Comparison of ENCODE assay signal across 17 cellular contexts in the genomic region with DNA sequence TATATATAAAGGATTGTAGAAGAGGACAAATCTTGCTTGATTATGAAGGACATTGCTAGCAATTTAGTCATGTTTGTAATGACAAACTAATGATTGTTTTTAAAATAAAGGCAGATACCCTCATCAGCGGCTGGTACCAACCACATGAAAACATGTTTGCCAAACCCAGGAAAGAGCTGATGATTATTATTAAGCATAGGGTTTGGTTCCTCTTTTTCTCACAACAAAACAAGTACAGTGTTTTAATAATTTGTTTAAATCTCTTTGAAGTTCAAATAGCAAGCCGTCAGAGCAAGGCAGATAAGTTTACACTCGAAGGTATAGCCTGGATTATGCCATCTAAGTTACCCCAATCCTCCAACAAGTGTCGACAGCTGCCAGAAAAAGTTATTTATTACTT.
DNase-seq lines count a peak whose midpoint lies in the region; ATAC-seq and TF ChIP-seq lines count a peak whose summit lies in the region.
"Had no signal": no experiment of that assay in that cellular context is flagged by ENCODE, and none has a peak within 500 bp of the region (broad histone marks: within the 10 kb centered on the region; RNA-seq: fewer than 3 reads in every experiment).

No MANE protein-coding gene starts in this region.

- H3K27ac ChIP-seq in BLaER1 treated with 17β-estradiol and CSF1 and Interleukin-3, amounts not matched to agents 10 nM and 100 nM = no peak overlapping the region; a peak in 1 of 22 replicates
- H3K27ac ChIP-seq in MM.1S (ENCODE audit: low read length) = no peak overlapping the region

- no peak overlapping the region for H2AFZ ChIP-seq in MM.1S (ENCODE audit: low read length)

- no peak overlapping the region for H3K4me3 ChIP-seq in BLaER1 treated with 17β-estradiol and CSF1 and Interleukin-3, amounts not matched to agents 10 nM and 100 nM
- H3K4me3 ChIP-seq in MM.1S (ENCODE audit: low read length) = no peak overlapping the region

- no peaks in the 10 kb centered on the region for H3K9me3 ChIP-seq in BLaER1 treated with 17β-estradiol and CSF1 and Interleukin-3, amounts not matched to agents 10 nM and 100 nM (replicated peaks in 1 of 11)
- H3K9me3 ChIP-seq in MM.1S (replicated peaks; ENCODE audit: insufficient read depth, low read length) = no peaks in the 10 kb centered on the region
- H3K9me3 ChIP-seq: SK-N-SH had no signal

- POLR2A ChIA-PET in HEK293T (lab: Yijun Ruan, JAX) = no interaction called here

- H3K9me2 ChIP-seq in MM.1S (replicated peaks; ENCODE audit: insufficient read depth, low read length) = no peaks in the 10 kb centered on the region
- H3K9me2 ChIP-seq: SK-N-SH had no signal

- H3K27me3 Mint-ChIP-seq in memory B cell = no peaks in the 10 kb centered on the region

- peak overlapping the region; percentile 11 to 53 (median 35); a peak in 19 of 22 replicates for H3K4me2 ChIP-seq in BLaER1 treated with 17β-estradiol and CSF1 and Interleukin-3, amounts not matched to agents 10 nM and 100 nM
- no peak overlapping the region for H3K4me2 ChIP-seq in MM.1S (ENCODE audit: low read depth, low read length)
- H3K4me2 ChIP-seq: SK-N-SH had no signal

- peaks cover 3% of the 10 kb centered on the region for H3K36me3 Mint-ChIP-seq in memory B cell

- H3K9me3 Mint-ChIP-seq in memory B cell = peaks cover 2% of the 10 kb centered on the region

- H3K4me1 ChIP-seq in BLaER1 treated with 17β-estradiol and CSF1 and Interleukin-3, amounts not matched to agents 10 nM and 100 nM = peaks cover 8 to 25% (median 19%) of the 10 kb centered on the region in 10 experiments
- 0 out of 2 replicates have a peak, but pooled peaks cover 3% of the 10 kb centered on the region for H3K4me1 ChIP-seq in MM.1S (ENCODE audit: low read length)

- peaks cover 15% of the 10 kb centered on the region for H3K4me1 Mint-ChIP-seq in memory B cell

- H3F3A ChIP-seq in MM.1S (ENCODE audit: insufficient read depth, low read length) = peaks cover 6% of the 10 kb centered on the region; the same call in 1 of the 2 replicates

- peak overlapping the region; percentile 17 for H3K27ac Mint-ChIP-seq in memory B cell

- no peaks in the 10 kb centered on the region for H3K27me3 ChIP-seq in BLaER1 treated with 17β-estradiol and CSF1 and Interleukin-3, amounts not matched to agents 10 nM and 100 nM
- H3K27me3 ChIP-seq in MM.1S (replicated peaks; ENCODE audit: insufficient read depth, low read length) = no peaks in the 10 kb centered on the region

- TF ChIP-seq CTCF in MM.1S (IDR thresholded peaks at IDR 0.05; ENCODE audit: low read length) = no peak

- CTCF ChIA-PET in HEK293T (lab: Yijun Ruan, JAX) = no interaction called here

- H3K79me2 ChIP-seq in MM.1S (ENCODE audit: low read length) = no peaks in the 10 kb centered on the region

- no peaks in the 10 kb centered on the region for H4K20me1 ChIP-seq in BLaER1 treated with 17β-estradiol and CSF1 and Interleukin-3, amounts not matched to agents 10 nM and 100 nM
- H4K20me1 ChIP-seq in MM.1S (ENCODE audit: insufficient read depth, low read length) = no peaks in the 10 kb centered on the region

- DNase-seq in HEK293T (ENCODE audit: extremely low spot score) (no peak), NAMALWA (ENCODE audit: low spot score) (peak; percentile 75), memory B cell (ENCODE audit: low spot score in 2 of 2) (peak in 1 of 2 donors; percentile 32), MM.1S (no peak), SKM-1 treated with dmso at 0.1 percent for 144 hours (lab: John Stamatoyannopoulos, UW; ENCODE audit: unreplicated experiment) (no peak), NCI-H524 (lab: John Stamatoyannopoulos, UW) (no peak)
- DNase-seq: DND-41; NCI-H1105 treated with DMSO at 0.1 percent for 48 hours; NCI-H1694; NCI-H2081 treated with DMSO at 0.1 percent for 48 hours; NCI-H446 treated with DMSO at 0.1 percent for 48 hours; NK-92 treated with Interleukin-12 subunit alpha and Interleukin-12 subunit beta, amount 100 ng/mL, for 24 hours; OCI-M1; SHP77 treated with DMSO at 0.1 percent for 48 hours; SK-N-SH had no signal

- H3K9ac ChIP-seq in BLaER1 treated with 17β-estradiol and CSF1 and Interleukin-3, amounts not matched to agents 10 nM and 100 nM = no peak overlapping the region
- H3K9ac ChIP-seq in MM.1S (ENCODE audit: low read length) = no peak overlapping the region
- H3K9ac ChIP-seq: SK-N-SH had no signal

- H3K4me3 Mint-ChIP-seq in memory B cell = no peak overlapping the region

- no peaks in the 10 kb centered on the region for H3K36me3 ChIP-seq in BLaER1 treated with 17β-estradiol and CSF1 and Interleukin-3, amounts not matched to agents 10 nM and 100 nM
- H3K36me3 ChIP-seq in MM.1S (replicated peaks; ENCODE audit: insufficient read depth, low read length) = no peaks in the 10 kb centered on the region

- peak; percentile 87 for ATAC-seq in memory B cell (ENCODE audit: low read depth)
- ATAC-seq in HG03025 (IDR thresholded peaks at IDR 0.05; ENCODE audit: low FRiP score, unreplicated experiment) = no peak

TF ChIP-seq in HEK293T, 16 proteins besides CTCF, POLR2A, EP300 and RAD21:
- no peak for TF ChIP-seq FOXK2 (IDR thresholded peaks at IDR 0.05)
- TF ChIP-seq, protein P1, sequence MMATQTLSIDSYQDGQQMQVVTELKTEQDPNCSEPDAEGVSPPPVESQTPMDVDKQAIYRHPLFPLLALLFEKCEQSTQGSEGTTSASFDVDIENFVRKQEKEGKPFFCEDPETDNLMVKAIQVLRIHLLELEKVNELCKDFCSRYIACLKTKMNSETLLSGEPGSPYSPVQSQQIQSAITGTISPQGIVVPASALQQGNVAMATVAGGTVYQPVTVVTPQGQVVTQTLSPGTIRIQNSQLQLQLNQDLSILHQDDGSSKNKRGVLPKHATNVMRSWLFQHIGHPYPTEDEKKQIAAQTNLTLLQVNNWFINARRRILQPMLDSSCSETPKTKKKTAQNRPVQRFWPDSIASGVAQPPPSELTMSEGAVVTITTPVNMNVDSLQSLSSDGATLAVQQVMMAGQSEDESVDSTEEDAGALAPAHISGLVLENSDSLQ (IDR thresholded peaks at IDR 0.05) = 0 out of 2 replicates have a peak, but pooled peaks have one; percentile 21
TF ChIP-seq in HEK293T: peak in this region for 1.
